11 cellular contexts compared by ENCODE assay signal in the genomic region with DNA sequence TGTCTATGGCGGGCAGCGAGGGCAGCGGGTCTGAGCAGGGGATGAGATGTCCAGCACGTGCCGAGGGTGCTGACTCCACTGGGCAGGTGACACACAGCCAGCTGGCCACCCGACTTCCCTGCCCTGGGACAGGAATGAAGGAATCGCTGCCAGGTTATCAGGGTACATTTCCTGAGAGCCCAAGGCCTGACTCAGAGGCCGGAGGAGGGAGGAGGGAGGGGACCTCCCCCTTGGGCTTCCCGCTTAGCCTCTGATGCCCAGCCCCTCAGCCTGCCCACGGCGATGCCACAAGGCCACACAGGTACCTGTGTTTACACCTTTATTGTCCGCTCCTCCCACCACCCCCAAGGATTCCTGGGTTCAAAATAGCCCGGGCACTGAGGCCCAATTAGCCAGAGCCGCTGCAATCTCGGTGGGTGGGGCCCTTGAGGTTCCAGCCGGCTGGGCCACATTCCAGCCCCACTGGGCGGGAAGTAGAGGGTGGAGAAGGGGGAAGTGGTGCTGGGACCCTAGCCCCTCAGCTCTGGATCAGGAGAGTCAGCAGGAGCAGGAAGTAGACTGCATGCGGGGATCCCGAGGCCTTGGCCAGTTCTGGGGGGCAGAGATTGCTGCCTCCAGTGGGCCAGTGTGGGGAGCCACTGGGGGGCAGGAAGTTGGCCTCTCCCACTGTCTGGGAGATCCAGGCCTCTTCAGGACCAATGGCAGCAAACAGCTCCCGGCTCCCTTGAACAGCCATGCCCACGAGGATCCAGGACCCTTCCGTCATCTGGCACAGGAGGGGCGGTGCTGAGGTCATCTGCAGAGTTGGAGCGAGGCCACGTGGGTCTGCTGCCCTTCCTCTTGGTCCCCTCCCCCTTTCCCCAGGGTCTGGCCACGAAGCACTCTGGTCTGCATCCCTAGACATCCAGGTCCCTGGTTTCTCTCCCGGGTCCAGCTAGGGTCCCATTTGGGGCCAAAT. TPM values are rescaled to one million over a fixed set of nuclear protein-coding genes. Genes with fewer than 3 reads are reported as not detected.
DNase-seq lines count a peak whose midpoint lies in the region; ATAC-seq and TF ChIP-seq lines count a peak whose summit lies in the region.
"Had no signal": no experiment of that assay in that cellular context is flagged by ENCODE, and none has a peak within 500 bp of the region (broad histone marks: within the 10 kb centered on the region; RNA-seq: fewer than 3 reads in every experiment).

No MANE protein-coding gene starts in this region.

- no peaks in the 10 kb centered on the region for H3K9me3 Mint-ChIP-seq in activated T-helper 1 cell treated with anti-CD3 and anti-CD28 coated beads, Interleukin-12 subunit alpha, Interleukin-12 subunit beta, Interleukin-2, Interleukin-4 antibody, amounts not matched to agents 30 ng/mL and 10 ng/mL and 1 ng/mL, durations not matched to agents 14 hours and 24 hours and 36 hours
- H3K9me3 Mint-ChIP-seq: central memory CD8-positive, alpha-beta T cell had no signal

- no peaks in the 10 kb centered on the region for H3K36me3 ChIP-seq in gastrocnemius medialis
- H3K36me3 ChIP-seq: HAP-1 had no signal

- peak; percentile 17 for ATAC-seq in left ventricle myocardium superior
- peak; percentile 61 to 69 for ATAC-seq in gastrocnemius medialis

- in situ Hi-C loops in GM13976 (cut with MboI; ENCODE audit: low sequenced_read_pairs, unreplicated experiment) (no loop called here), gastrocnemius medialis (cut with MboI; ENCODE audit: low sequenced_read_pairs in 4 of 4) (no loop called here)

- H3K4me3 Mint-ChIP-seq in activated T-helper 1 cell treated with anti-CD3 and anti-CD28 coated beads, Interleukin-12 subunit alpha, Interleukin-12 subunit beta, Interleukin-2, Interleukin-4 antibody, amounts not matched to agents 30 ng/mL and 10 ng/mL and 1 ng/mL, durations not matched to agents 14 hours and 24 hours and 36 hours: no peak overlapping the region
- H3K4me3 Mint-ChIP-seq: central memory CD8-positive, alpha-beta T cell had no signal

- no peaks in the 10 kb centered on the region for H3K9me3 ChIP-seq in gastrocnemius medialis
- H3K9me3 ChIP-seq: HAP-1 had no signal

- H3K4me1 ChIP-seq in gastrocnemius medialis: peaks cover 19 to 22% of the 10 kb centered on the region in 2 donors

- peak overlapping the region in 2 of 4 donors; percentile 9 to 44 for H3K4me3 ChIP-seq in gastrocnemius medialis
- H3K4me3 ChIP-seq: HAP-1 had no signal

- H3K36me3 Mint-ChIP-seq in activated T-helper 1 cell treated with anti-CD3 and anti-CD28 coated beads, Interleukin-12 subunit alpha, Interleukin-12 subunit beta, Interleukin-2, Interleukin-4 antibody, amounts not matched to agents 30 ng/mL and 10 ng/mL and 1 ng/mL, durations not matched to agents 14 hours and 24 hours and 36 hours (ENCODE audit: low read depth): no peaks in the 10 kb centered on the region

- DNase-seq in GM13976 (ENCODE audit: low spot score): peak; percentile 17
- DNase-seq in SW480 (ENCODE audit: low spot score): peak; percentile 66
- peak; percentile 73 for DNase-seq in left ventricle myocardium superior
- DNase-seq in gastrocnemius medialis: peak; percentile 91 to 96
- no peak for DNase-seq in ecto neural progenitor cell (ENCODE audit: low spot score)
- no peak for DNase-seq in C1 segment of cervical spinal cord (lab: John Stamatoyannopoulos, UW)
- DNase-seq in NCI-H1436 treated with DMSO at 0.1 percent for 48 hours (lab: John Stamatoyannopoulos, UW): no peak
- DNase-seq in activated T-helper 1 cell treated with anti-CD3 and anti-CD28 coated beads, Interleukin-12 subunit alpha, Interleukin-12 subunit beta, Interleukin-2, Interleukin-4 antibody, amounts not matched to agents 30 ng/mL and 10 ng/mL and 1 ng/mL, durations not matched to agents 14 hours and 24 hours and 36 hours (ENCODE audit: low spot score): no peak
- DNase-seq: NCI-H1105 had no signal

- peak in 1 of 2 donors; percentile 18 for TF ChIP-seq POLR2A in gastrocnemius medialis (IDR thresholded peaks at IDR 0.05)

- peak overlapping the region; percentile 49 to 74 (median 68) for H3K27ac ChIP-seq in gastrocnemius medialis

- H3K4me1 Mint-ChIP-seq in activated T-helper 1 cell treated with anti-CD3 and anti-CD28 coated beads, Interleukin-12 subunit alpha, Interleukin-12 subunit beta, Interleukin-2, Interleukin-4 antibody, amounts not matched to agents 30 ng/mL and 10 ng/mL and 1 ng/mL, durations not matched to agents 14 hours and 24 hours and 36 hours (ENCODE audit: low read depth): peaks cover 11% of the 10 kb centered on the region

- no peak for TF ChIP-seq CTCF in GM13976 (IDR thresholded peaks at IDR 0.05; ENCODE audit: borderline replicate concordance, control extremely low read depth, extremely low read depth, insufficient read depth, missing control alignments)
- no peak for TF ChIP-seq CTCF in gastrocnemius medialis (IDR thresholded peaks at IDR 0.05 in 4 of 5, conservative IDR thresholded peaks at IDR 0.05 in 1 of 5)

- H3K27me3 Mint-ChIP-seq in activated T-helper 1 cell treated with anti-CD3 and anti-CD28 coated beads, Interleukin-12 subunit alpha, Interleukin-12 subunit beta, Interleukin-2, Interleukin-4 antibody, amounts not matched to agents 30 ng/mL and 10 ng/mL and 1 ng/mL, durations not matched to agents 14 hours and 24 hours and 36 hours (ENCODE audit: insufficient read depth): peaks cover 2% of the 10 kb centered on the region
- H3K27me3 Mint-ChIP-seq: central memory CD8-positive, alpha-beta T cell had no signal

- no peak overlapping the region for H3K27ac Mint-ChIP-seq in activated T-helper 1 cell treated with anti-CD3 and anti-CD28 coated beads, Interleukin-12 subunit alpha, Interleukin-12 subunit beta, Interleukin-2, Interleukin-4 antibody, amounts not matched to agents 30 ng/mL and 10 ng/mL and 1 ng/mL, durations not matched to agents 14 hours and 24 hours and 36 hours

- intact Hi-C loops in left ventricle myocardium superior (cut with micrococcal nuclease) (no loop called here), gastrocnemius medialis (cut with DNase I; ENCODE audit: low total_unique reads) (loop anchor here (1.0 kb wide), 1 partner anchor 21 kb away; no protein-coding TSS in a partner anchor)
- intact Hi-C loops in activated T-helper 1 cell treated with anti-CD3 and anti-CD28 coated beads, Interleukin-12 subunit alpha, Interleukin-12 subunit beta, Interleukin-2, Interleukin-4 antibody, amounts not matched to agents 30 ng/mL and 10 ng/mL and 1 ng/mL, durations not matched to agents 14 hours and 24 hours and 36 hours (cut with micrococcal nuclease): no loop called here

- H3K27me3 ChIP-seq in gastrocnemius medialis: no peaks in the 10 kb centered on the region

RNA-seq across cellular contexts. Expression of gene PRSS8, which starts 3.4 kb away (rescaled TPM):
- total RNA-seq in left ventricle myocardium superior: not detected
- total RNA-seq in gastrocnemius medialis: 1 to 10 TPM in 1 of 4 donors, under 1 TPM in 1, not detected in 2; 0.24 to 1.2 TPM
- not detected in 2 replicates for total RNA-seq in activated T-helper 1 cell treated with anti-CD3 and anti-CD28 coated beads, Interleukin-12 subunit alpha, Interleukin-12 subunit beta, Interleukin-2, Interleukin-4 antibody, amounts not matched to agents 30 ng/mL and 10 ng/mL and 1 ng/mL, durations not matched to agents 14 hours and 24 hours and 36 hours

RNA-seq across cellular contexts. Expression of gene PRSS36, which starts 11.0 kb away (rescaled TPM):
- total RNA-seq in left ventricle myocardium superior: 2.7 TPM
- 1 to 10 TPM in 3 of 4 donors, not detected in 1; 1.0 to 8.1 (median 3.7) TPM for total RNA-seq in gastrocnemius medialis
- total RNA-seq in activated T-helper 1 cell treated with anti-CD3 and anti-CD28 coated beads, Interleukin-12 subunit alpha, Interleukin-12 subunit beta, Interleukin-2, Interleukin-4 antibody, amounts not matched to agents 30 ng/mL and 10 ng/mL and 1 ng/mL, durations not matched to agents 14 hours and 24 hours and 36 hours: 0.27 and 0.34 TPM in 2 replicates

RNA-seq across cellular contexts. Expression of gene KAT8, which starts 21.4 kb away (rescaled TPM):
- 77.4 TPM for total RNA-seq in left ventricle myocardium superior
- total RNA-seq in gastrocnemius medialis: 100 to 1,000 TPM in 1 of 4 donors, 10 to 100 TPM in 3; 44.3 to 102 (median 54.3) TPM
- total RNA-seq in activated T-helper 1 cell treated with anti-CD3 and anti-CD28 coated beads, Interleukin-12 subunit alpha, Interleukin-12 subunit beta, Interleukin-2, Interleukin-4 antibody, amounts not matched to agents 30 ng/mL and 10 ng/mL and 1 ng/mL, durations not matched to agents 14 hours and 24 hours and 36 hours: 55.4 and 58.2 TPM in 2 replicates

RNA-seq across cellular contexts. Expression of gene BCKDK, which starts 30.7 kb away (rescaled TPM):
- total RNA-seq in left ventricle myocardium superior (90.5 TPM), gastrocnemius medialis (10 to 100 TPM; 24.7 to 68.9 (median 50.9) TPM)
- total RNA-seq in activated T-helper 1 cell treated with anti-CD3 and anti-CD28 coated beads, Interleukin-12 subunit alpha, Interleukin-12 subunit beta, Interleukin-2, Interleukin-4 antibody, amounts not matched to agents 30 ng/mL and 10 ng/mL and 1 ng/mL, durations not matched to agents 14 hours and 24 hours and 36 hours: 43.6 and 44.8 TPM in 2 replicates

RNA-seq across cellular contexts. Expression of gene FUS, which starts 41.0 kb away (rescaled TPM):
- total RNA-seq in left ventricle myocardium superior: 84.8 TPM
- total RNA-seq in gastrocnemius medialis: 10 to 100 TPM; 20.6 to 45.9 (median 35.1) TPM
- total RNA-seq in activated T-helper 1 cell treated with anti-CD3 and anti-CD28 coated beads, Interleukin-12 subunit alpha, Interleukin-12 subunit beta, Interleukin-2, Interleukin-4 antibody, amounts not matched to agents 30 ng/mL and 10 ng/mL and 1 ng/mL, durations not matched to agents 14 hours and 24 hours and 36 hours: 950 and 955 TPM in 2 replicates

Comparison
In these comparisons a context has a peak if more than half of its experiments do, and no peak if none do; other contexts are left out.
1. DNase-seq: peak in GM13976 (single experiment), SW480 (single experiment), left ventricle myocardium superior (single experiment) and gastrocnemius medialis (2 of 2); none in ecto neural progenitor cell (single experiment), C1 segment of cervical spinal cord (0 of 14), NCI-H1436 treated with DMSO at 0.1 percent for 48 hours (single experiment) and activated T-helper 1 cell treated with anti-CD3 and anti-CD28 coated beads, Interleukin-12 subunit alpha, Interleukin-12 subunit beta, Interleukin-2, Interleukin-4 antibody, amounts not matched to agents 30 ng/mL and 10 ng/mL and 1 ng/mL, durations not matched to agents 14 hours and 24 hours and 36 hours (single experiment).